ENCODE assay signal across 8 cellular contexts in genomic region chr7:88111136-88111748, GRCh38.
DNase-seq lines count a peak whose midpoint lies in the region; ATAC-seq and TF ChIP-seq lines count a peak whose summit lies in the region.

No MANE protein-coding gene starts in this region.

- ATAC-seq in GM18517 (IDR thresholded peaks at IDR 0.05; ENCODE audit: unreplicated experiment), result peak; percentile 61

- H3K9ac ChIP-seq in OCI-LY3 (ENCODE audit: low read length), result no peak overlapping the region
- H3K9ac ChIP-seq in neural cell (ENCODE audit: low read length), result no peak overlapping the region

- H3K79me2 ChIP-seq in OCI-LY3 (ENCODE audit: low read length) (no peaks in the 10 kb centered on the region), neural cell (replicated peaks; ENCODE audit: insufficient read depth, low read length) (no peaks in the 10 kb centered on the region)

- H2AFZ ChIP-seq in OCI-LY3 (ENCODE audit: low read depth, low read length), result no peak overlapping the region
- H2AFZ ChIP-seq in neural cell (ENCODE audit: low read depth, low read length), result no peak overlapping the region

- TF ChIP-seq EP300 in neural cell (conservative IDR thresholded peaks at IDR 0.05; ENCODE audit: poor library complexity, severe bottlenecking), result no peak

- peaks cover 15% of the 10 kb centered on the region for H3K4me1 ChIP-seq in OCI-LY3 (ENCODE audit: low read length)

- H3K27me3 ChIP-seq in AG04450 (ENCODE audit: control insufficient read depth, insufficient read depth, low read length) (no peaks in the 10 kb centered on the region), OCI-LY3 (ENCODE audit: low read depth, low read length) (no peaks in the 10 kb centered on the region), neural cell (ENCODE audit: insufficient read depth, low read depth, low read length) (no peaks in the 10 kb centered on the region)

- H4K20me1 ChIP-seq in OCI-LY3 (ENCODE audit: insufficient read depth, low read length) (no peaks in the 10 kb centered on the region), neural cell (ENCODE audit: insufficient read depth) (no peaks in the 10 kb centered on the region)

- H3K36me3 ChIP-seq in OCI-LY3 (replicated peaks; ENCODE audit: low read depth, low read length) (no peaks in the 10 kb centered on the region), neural cell (ENCODE audit: insufficient read depth, low read length) (no peaks in the 10 kb centered on the region)

- H3F3A ChIP-seq in neural cell (ENCODE audit: insufficient read depth, low read length, poor library complexity, severe bottlenecking), result no peaks in the 10 kb centered on the region

- H3K9me2 ChIP-seq in neural cell (ENCODE audit: insufficient read depth, low read length), result no peaks in the 10 kb centered on the region

- H3K4me3 ChIP-seq in AG04450 (ENCODE audit: low read depth, low read length) (no peak overlapping the region), OCI-LY3 (ENCODE audit: low read length) (no peak overlapping the region), neural cell (ENCODE audit: low read length) (no peak overlapping the region)

- CTCF ChIA-PET in AG04450 (lab: Charles Lee), result interaction anchor here (0.7 to 1.9 kb wide), 9 partner anchors 9 to 606 kb away, joined by 3 to 12 read pairs (median 3); no protein-coding TSS in a partner anchor

- TF ChIP-seq RAD21 in neural cell (conservative IDR thresholded peaks at IDR 0.05), result peak; percentile 80

- H3K4me2 ChIP-seq in OCI-LY3 (ENCODE audit: low read length) (no peak overlapping the region), neural cell (ENCODE audit: low read length) (no peak overlapping the region)

- no peak for DNase-seq in AG04450 (ENCODE audit: low read depth, low spot score)
- peak; percentile 63 for DNase-seq in HS-5 (ENCODE audit: low read depth)
- DNase-seq in epidermal melanocyte (ENCODE audit: insufficient read length, low spot score), result peak; percentile 17
- no peak for DNase-seq in stimulated activated CD4-positive, alpha-beta T cell treated with anti-CD3 and anti-CD28 coated beads, Interleukin-4, amount 100 ng/mL, for 4 hours
- no peak for DNase-seq in T-helper 9 cell

- POLR2A ChIA-PET in AG04450 (lab: Yijun Ruan, JAX), result no interaction called here

- H3K9me3 ChIP-seq in AG04450 (ENCODE audit: control insufficient read depth, insufficient read depth, low read length) (no peaks in the 10 kb centered on the region), OCI-LY3 (ENCODE audit: insufficient read depth, low read length) (no peaks in the 10 kb centered on the region), neural cell (ENCODE audit: low read length) (no peaks in the 10 kb centered on the region)

- TF ChIP-seq CTCF in AG04450 (IDR thresholded peaks at IDR 0.05; ENCODE audit: low read depth, low read length), result peak; percentile 63
- TF ChIP-seq CTCF in OCI-LY3 (IDR thresholded peaks at IDR 0.05; ENCODE audit: low read depth, low read length), result peak; percentile 64
- TF ChIP-seq CTCF in neural cell (IDR thresholded peaks at IDR 0.05; ENCODE audit: poor library complexity, severe bottlenecking), result peak; percentile 74

- H3K27ac ChIP-seq in AG04450 (ENCODE audit: low read depth, low read length), result no peak overlapping the region
- no peak overlapping the region for H3K27ac ChIP-seq in OCI-LY3 (ENCODE audit: low read length)
- H3K27ac ChIP-seq in neural cell (ENCODE audit: low read length), result no peak overlapping the region

TF ChIP-seq in neural cell, 6 proteins besides CTCF, POLR2A, EP300 and RAD21:
- TF ChIP-seq POLR2AphosphoS5 (IDR thresholded peaks at IDR 0.05), result no peak
- peak; percentile 81 for TF ChIP-seq SMC3 (conservative IDR thresholded peaks at IDR 0.05; ENCODE audit: poor library complexity)

Comparison
In these comparisons a context has a peak if more than half of its experiments do, and no peak if none do; other contexts are left out.
1. DNase-seq: peak in HS-5 (single experiment) and epidermal melanocyte (single experiment); none in AG04450 (single experiment), stimulated activated CD4-positive, alpha-beta T cell treated with anti-CD3 and anti-CD28 coated beads, Interleukin-4, amount 100 ng/mL, for 4 hours (0 of 2) and T-helper 9 cell (single experiment).
2. Peak in every context shown above with its lines, with median percentiles within 50 percentile points of each other: CTCF ChIP-seq.